Comparison of ENCODE assay signal across 8 cellular contexts in genomic region chr11:118997627-118998387, GRCh38. TPM values are rescaled to one million over a fixed set of nuclear protein-coding genes. Genes with fewer than 3 reads are reported as not detected.
DNase-seq lines count a peak whose midpoint lies in the region; ATAC-seq, FAIRE-seq and TF ChIP-seq lines count a peak whose summit lies in the region.

CENATAC (plus strand) TSS chr11:118998138; CDS start chr11:118998198, 60 bp downstream.

- H3K4me1 ChIP-seq in adipocyte (ENCODE audit: control insufficient read depth, insufficient read depth, low read length) = peaks cover 21% of the 10 kb centered on the region
- H3K4me1 ChIP-seq in transverse colon = peaks cover 0 to 23% (median 16%) of the 10 kb centered on the region in 4 donors

- peak; percentile 96 for DNase-seq in GM12891 (ENCODE audit: insufficient read length, low spot score)
- DNase-seq in NCI-H1417 treated with DMSO at 0.1 percent for 48 hours (lab: John Stamatoyannopoulos, UW) = peak; percentile 67
- peak; percentile 92 for DNase-seq in T follicular helper cell (ENCODE audit: low read depth)
- DNase-seq in adipocyte (ENCODE audit: low read depth) = peak; percentile 95
- DNase-seq in cardiac septum (ENCODE audit: low spot score) = peak; percentile 99
- DNase-seq in pons (ENCODE audit: low spot score) = peak; percentile 97
- peak; percentile 97 for DNase-seq in transverse colon

- TF ChIP-seq POLR2A in GM12891 (IDR thresholded peaks at IDR 0.05; ENCODE audit: low read depth, low read length) (peak; percentile 86), transverse colon (IDR thresholded peaks at IDR 0.05) (peak; percentile 70)

- intact Hi-C loops in cardiac septum (cut with DNase I) = loop anchor here (1.0 kb wide), 1 partner anchor 20 kb away; the partner anchor contains the start of genes RPS25 and TRAPPC4
- intact Hi-C loops in transverse colon (cut with DNase I; ENCODE audit: low total_unique reads) = no loop called here

- TF ChIP-seq CTCF in transverse colon (IDR thresholded peaks at IDR 0.05) = peak; percentile 5 to 34 (median 13)

- peak within 1 kb of the TSS; percentile 89 for H3K4me3 ChIP-seq in adipocyte (ENCODE audit: low read length)
- H3K4me3 ChIP-seq in transverse colon = peak within 1 kb of the TSS; percentile 44 to 82 (median 70)

- peak; percentile 93 for ATAC-seq in HG02798 (IDR thresholded peaks at IDR 0.05; ENCODE audit: poor library complexity, unreplicated experiment)

- peak; percentile 98 for FAIRE-seq in GM12891 (lab: Jason Lieb, UNC)

- H3K36me3 ChIP-seq in adipocyte (ENCODE audit: control insufficient read depth, insufficient read depth, low read length, severe bottlenecking) (peaks cover 26% of the 10 kb centered on the region), transverse colon (peaks cover 0 to 17% (median 8%) of the 10 kb centered on the region in 4 donors)

- no peaks in the 10 kb centered on the region for H3K27me3 ChIP-seq in adipocyte (replicated peaks; ENCODE audit: control insufficient read depth, insufficient read depth, low read length)
- no peaks in the 10 kb centered on the region for H3K27me3 ChIP-seq in transverse colon

- H3K9me3 ChIP-seq in adipocyte (ENCODE audit: control insufficient read depth, low read length) (no peaks in the 10 kb centered on the region), transverse colon (no peaks in the 10 kb centered on the region)

- peak within 1 kb of the TSS; percentile 91 for H3K9ac ChIP-seq in adipocyte (ENCODE audit: low read length)

- peak within 1 kb of the TSS; percentile 82 to 91 (median 85) for H3K27ac ChIP-seq in transverse colon

- no peak for TF ChIP-seq EP300 in transverse colon (IDR thresholded peaks at IDR 0.05; ENCODE audit: low read depth)

- in situ Hi-C loops in transverse colon (cut with MboI; ENCODE audit: low pct_ligation_motif_present in 1 of 4, low pct_unique_long_range_greater_than_20kb in 1 of 4, low sequenced_read_pairs in 3 of 4) = no loop called here

- WGBS in transverse colon (ENCODE audit: low coverage in 1 of 2), 2 donors = 1% methylated on average over 44 of the region's 54 CpGs; no CpG with 5 or more reads in 1 of the 2 donors

TF ChIP-seq in GM12891, 5 proteins besides CTCF, POLR2A, EP300 and RAD21:
- TF ChIP-seq POLR2AphosphoS5 (IDR thresholded peaks at IDR 0.05; ENCODE audit: low read depth, low read length) (peak; percentile 82), PAX5 (IDR thresholded peaks at IDR 0.05; ENCODE audit: insufficient read depth, low read length, severe bottlenecking) (no peak), TAF1 (IDR thresholded peaks at IDR 0.05; ENCODE audit: low read depth, low read length) (peak; percentile 56; the same call in 1 of the 2 replicates), SPI1 (IDR thresholded peaks at IDR 0.05; ENCODE audit: low read depth, low read length) (no peak), POU2F2 (IDR thresholded peaks at IDR 0.05; ENCODE audit: low read depth, low read length) (no peak)
TF ChIP-seq in GM12891: peak in this region for 2.

RNA-seq across cellular contexts. Expression of gene CENATAC, which starts in this region (rescaled TPM):
- polyA plus RNA-seq in GM12891 (2012; ENCODE audit: low read depth, missing spikeins) = 7.1 TPM
- total RNA-seq in cardiac septum (15.0 TPM), transverse colon (10 to 100 TPM; 46.1 to 94.3 (median 82.2) TPM)

Comparison
In these comparisons a context has a peak if more than half of its experiments do, and no peak if none do; other contexts are left out.
1. Peak in every context shown above with its lines: DNase-seq, ATAC-seq, H3K4me3 ChIP-seq and H3K27ac ChIP-seq.